22 cellular contexts compared by ENCODE assay signal in genomic region chr15:89198196-89198595, GRCh38. TPM values are rescaled to one million over a fixed set of nuclear protein-coding genes. Genes with fewer than 3 reads are reported as not detected.
A peak's percentile ranks its signal among the peaks of the same experiment; 100 is the strongest.
DNase-seq lines count a peak whose midpoint lies in the region; ATAC-seq and TF ChIP-seq lines count a peak whose summit lies in the region.
"Had no signal": no experiment of that assay in that cellular context is flagged by ENCODE, and none has a peak within 500 bp of the region (broad histone marks: within the 10 kb centered on the region; RNA-seq: fewer than 3 reads in every experiment).

No MANE protein-coding gene starts in this region.

- no peak overlapping the region for H2BK12ac ChIP-seq in neuronal stem cell (ENCODE audit: low read length)

- no peak for TF ChIP-seq RAD21 in IMR-90 (IDR thresholded peaks at IDR 0.05; ENCODE audit: low read length)

- H3K9me3 ChIP-seq in IMR-90 (ENCODE audit: control insufficient read depth, insufficient read depth, low read length), result no peaks in the 10 kb centered on the region
- no peaks in the 10 kb centered on the region for H3K9me3 ChIP-seq in ectodermal cell (ENCODE audit: control insufficient read depth, low read length)
- no peaks in the 10 kb centered on the region for H3K9me3 ChIP-seq in neuronal stem cell (replicated peaks in 1 of 2; ENCODE audit: control insufficient read depth in 2 of 2, insufficient read depth in 1 of 2, low read depth in 1 of 2, low read length in 2 of 2)
- H3K9me3 ChIP-seq in A673 (ENCODE audit: low read depth, low read length, poor library complexity, severe bottlenecking), result no peaks in the 10 kb centered on the region
- H3K9me3 ChIP-seq: BLaER1, gastrocnemius medialis, lower lobe of right lung, Peyer's patch had no signal

- H3K36me3 Mint-ChIP-seq in activated CD4-positive, alpha-beta memory T cell treated with anti-CD3 and anti-CD28 coated beads for 36 hours, result peaks cover 24% of the 10 kb centered on the region
- peaks cover 29% of the 10 kb centered on the region for H3K36me3 Mint-ChIP-seq in activated CD4-positive, alpha-beta memory T cell treated with anti-CD3 and anti-CD28 coated beads, Interleukin-2, amount 10 ng/mL, durations not matched to agents 7 days and 5 days (ENCODE audit: low read depth)

- POLR2A ChIA-PET in activated CD4-positive, alpha-beta memory T cell treated with anti-CD3 and anti-CD28 coated beads for 36 hours (lab: Charles Lee), result interaction anchor here (2.3 kb wide), 1 partner anchor 31 kb away, joined by 8 read pairs; no protein-coding TSS in a partner anchor
- POLR2A ChIA-PET in activated CD4-positive, alpha-beta memory T cell treated with anti-CD3 and anti-CD28 coated beads, Interleukin-2, amount 10 ng/mL, durations not matched to agents 7 days and 5 days (lab: Charles Lee), result interaction anchor here (0.9 to 1.1 kb wide), 2 partner anchors 10 to 47 kb away, joined by 3 read pairs; no protein-coding TSS in a partner anchor
- POLR2A ChIA-PET in IMR-90 (lab: Charles Lee; ENCODE audit: unreplicated experiment) (no interaction called here), A673 (lab: Charles Lee; ENCODE audit: low non-redundant PET) (interaction anchor here (0.6 kb wide), 1 partner anchor 138 kb away, joined by 3 read pairs; no protein-coding TSS in a partner anchor)

- H3K9me1 ChIP-seq in IMR-90 (ENCODE audit: insufficient read depth, low read length), result 0 out of 2 replicates have a peak, but pooled peaks cover 3% of the 10 kb centered on the region

- H3K4me3 Mint-ChIP-seq in activated CD4-positive, alpha-beta memory T cell treated with anti-CD3 and anti-CD28 coated beads for 36 hours, result no peak overlapping the region
- no peak overlapping the region for H3K4me3 Mint-ChIP-seq in activated CD4-positive, alpha-beta memory T cell treated with anti-CD3 and anti-CD28 coated beads, Interleukin-2, amount 10 ng/mL, durations not matched to agents 7 days and 5 days
- H3K4me3 Mint-ChIP-seq: activated B cell treated with CpG ODN at 0.5 μM for 24 hours; nephron progenitor cell; T-helper 2 cell treated with Interferon-gamma antibody and Interleukin-4, amounts not matched to agents 5 μg/mL and 100 μg/mL, for 36 hours had no signal

- H4K8ac ChIP-seq in IMR-90 (ENCODE audit: low read depth in 2 of 2, low read length in 2 of 2) (no peak overlapping the region), neuronal stem cell (ENCODE audit: low read depth, low read length) (no peak overlapping the region)

- no peak overlapping the region for H2AK9ac ChIP-seq in IMR-90 (replicated peaks; ENCODE audit: low read depth, low read length, poor library complexity)

- H4K91ac ChIP-seq in IMR-90 (ENCODE audit: insufficient read depth, low read depth, low read length) (no peak overlapping the region), neuronal stem cell (ENCODE audit: low read depth, low read length, poor library complexity) (no peak overlapping the region)

- H3K4me1 ChIP-seq in IMR-90 (ENCODE audit: control insufficient read depth, insufficient read depth, low read length) (peaks cover 9% of the 10 kb centered on the region), ectodermal cell (ENCODE audit: control insufficient read depth, insufficient read depth, low read length) (peaks cover 42% of the 10 kb centered on the region), neuronal stem cell (ENCODE audit: control insufficient read depth in 2 of 2, insufficient read depth in 1 of 2, low read depth in 1 of 2, low read length in 2 of 2) (peaks cover 33 to 43% of the 10 kb centered on the region in 2 donors), A673 (ENCODE audit: insufficient read depth, low read length, poor library complexity, severe bottlenecking) (no peaks in the 10 kb centered on the region)
- H3K4me1 ChIP-seq: BLaER1, Peyer's patch had no signal

- ATAC-seq in IMR-90 (ENCODE audit: low read depth) (peak; percentile 46), HG03565 (IDR thresholded peaks at IDR 0.05; ENCODE audit: unreplicated experiment) (no peak)
- ATAC-seq: gastrocnemius medialis had no signal

- H2AK5ac ChIP-seq in IMR-90 (ENCODE audit: low read depth, low read length) (no peak overlapping the region), neuronal stem cell (ENCODE audit: low read depth, low read length) (no peak overlapping the region)

- no peak overlapping the region for H3K27ac ChIP-seq in IMR-90 (ENCODE audit: insufficient read depth, low read length)
- peak overlapping the region; percentile 87 for H3K27ac ChIP-seq in ectodermal cell (ENCODE audit: insufficient read depth, low read depth, low read length, poor library complexity, severe bottlenecking)
- H3K27ac ChIP-seq in neuronal stem cell (replicated peaks; ENCODE audit: low read length), result peak overlapping the region; percentile 91
- no peak overlapping the region for H3K27ac ChIP-seq in A673 (ENCODE audit: low read depth, low read length, poor library complexity, severe bottlenecking)
- H3K27ac ChIP-seq: BLaER1, gastrocnemius medialis, Peyer's patch had no signal

- H2BK15ac ChIP-seq in IMR-90 (ENCODE audit: low read depth, low read length) (no peak overlapping the region), neuronal stem cell (ENCODE audit: low read length) (no peak overlapping the region)

- no peaks in the 10 kb centered on the region for H3K79me1 ChIP-seq in IMR-90 (ENCODE audit: low read depth in 1 of 2, low read length in 2 of 2)
- no peaks in the 10 kb centered on the region for H3K79me1 ChIP-seq in neuronal stem cell (ENCODE audit: low read depth, low read length)

- no peaks in the 10 kb centered on the region for H3K27me3 Mint-ChIP-seq in activated CD4-positive, alpha-beta memory T cell treated with anti-CD3 and anti-CD28 coated beads for 36 hours
- no peaks in the 10 kb centered on the region for H3K27me3 Mint-ChIP-seq in activated CD4-positive, alpha-beta memory T cell treated with anti-CD3 and anti-CD28 coated beads, Interleukin-2, amount 10 ng/mL, durations not matched to agents 7 days and 5 days
- H3K27me3 Mint-ChIP-seq: activated B cell treated with CpG ODN at 0.5 μM for 24 hours had no signal

- BruUV-seq in IMR-90 (replicated peaks; lab: Mats Ljungman, UMichigan) (no TSS peak), A673 (replicated peaks; lab: Mats Ljungman, UMichigan) (no TSS peak)

- peak overlapping the region; percentile 64 for H3K27ac Mint-ChIP-seq in activated CD4-positive, alpha-beta memory T cell treated with anti-CD3 and anti-CD28 coated beads for 36 hours
- H3K27ac Mint-ChIP-seq in activated CD4-positive, alpha-beta memory T cell treated with anti-CD3 and anti-CD28 coated beads, Interleukin-2, amount 10 ng/mL, durations not matched to agents 7 days and 5 days, result no peak overlapping the region
- H3K27ac Mint-ChIP-seq: activated B cell treated with CpG ODN at 0.5 μM for 24 hours; nephron progenitor cell; T-helper 2 cell treated with Interferon-gamma antibody and Interleukin-4, amounts not matched to agents 5 μg/mL and 100 μg/mL, for 36 hours had no signal

- peaks cover 35% of the 10 kb centered on the region for H3K4me1 Mint-ChIP-seq in activated CD4-positive, alpha-beta memory T cell treated with anti-CD3 and anti-CD28 coated beads for 36 hours (ENCODE audit: low read depth)
- peaks cover 19% of the 10 kb centered on the region for H3K4me1 Mint-ChIP-seq in activated CD4-positive, alpha-beta memory T cell treated with anti-CD3 and anti-CD28 coated beads, Interleukin-2, amount 10 ng/mL, durations not matched to agents 7 days and 5 days
- H3K4me1 Mint-ChIP-seq: activated B cell treated with CpG ODN at 0.5 μM for 24 hours had no signal

- no peak overlapping the region for H2BK20ac ChIP-seq in IMR-90 (ENCODE audit: low read depth, low read length)

- H3K23ac ChIP-seq in IMR-90 (ENCODE audit: low read depth, low read length), result no peak overlapping the region
- no peak overlapping the region for H3K23ac ChIP-seq in neuronal stem cell (ENCODE audit: low read depth, low read length, poor library complexity)

- H2BK5ac ChIP-seq in IMR-90 (ENCODE audit: low read depth, low read length, poor library complexity, severe bottlenecking), result no peak overlapping the region
- H2BK5ac ChIP-seq in neuronal stem cell (ENCODE audit: low read length), result no peak overlapping the region

- TF ChIP-seq POLR2A in IMR-90 (IDR thresholded peaks at IDR 0.05; ENCODE audit: low read depth, low read length) (no peak), lower leg skin (IDR thresholded peaks at IDR 0.05) (no peak)

- dilution Hi-C loops in IMR-90 (cut with HindIII; ENCODE audit: low sequenced_read_pairs, unreplicated experiment), result no loop called here

- H3K9ac ChIP-seq in IMR-90 (ENCODE audit: low read depth, low read length) (no peak overlapping the region), neuronal stem cell (ENCODE audit: low read depth, low read length, poor library complexity) (no peak overlapping the region)
- H3K9ac ChIP-seq: BLaER1 had no signal

- WGBS in IMR-90 (ENCODE audit: extremely low coverage in 2 of 2, insufficient read length in 1 of 2), 2 experiments, result 83% methylated on average over 1 of the region's 2 CpGs; no CpG with 5 or more reads in 1 of the 2 experiments
- 77 to 79% methylated on average over 2 of the region's 2 CpGs for WGBS in ectodermal cell, 2 experiments
- no CpG with 5 or more reads among the region's 2 CpGs for WGBS in neuronal stem cell (ENCODE audit: extremely low coverage in 2 of 2, insufficient read length in 2 of 2, insufficient replicate concordance in 1 of 2), 2 donors
- 88 to 90% methylated on average over 2 of the region's 2 CpGs for WGBS in lower leg skin, 2 donors

- intact Hi-C loops in activated CD4-positive, alpha-beta memory T cell treated with anti-CD3 and anti-CD28 coated beads for 36 hours (cut with micrococcal nuclease), result no loop called here
- intact Hi-C loops in IMR-90 (cut with micrococcal nuclease), result no loop called here
- intact Hi-C loops in A673 (cut with micrococcal nuclease; ENCODE audit: unreplicated experiment), result no loop called here
- intact Hi-C loops in lower leg skin (cut with DNase I; ENCODE audit: low total_unique reads), result no loop called here

- H4K20me1 ChIP-seq in IMR-90 (ENCODE audit: insufficient read depth, low read length), result no peaks in the 10 kb centered on the region
- H4K20me1 ChIP-seq: BLaER1 had no signal

- H2AFZ ChIP-seq in IMR-90 (replicated peaks; ENCODE audit: low read length, poor library complexity), result no peak overlapping the region
- no peak overlapping the region for H2AFZ ChIP-seq in neuronal stem cell (ENCODE audit: low read length)

- CTCF ChIA-PET in activated CD4-positive, alpha-beta memory T cell treated with anti-CD3 and anti-CD28 coated beads for 36 hours (lab: Charles Lee), result interaction anchor here (1.3 to 7.2 kb wide), 5 partner anchors 9 to 293 kb away, joined by 3 to 58 read pairs (median 6); no protein-coding TSS in a partner anchor
- CTCF ChIA-PET in activated CD4-positive, alpha-beta memory T cell treated with anti-CD3 and anti-CD28 coated beads, Interleukin-2, amount 10 ng/mL, durations not matched to agents 7 days and 5 days (lab: Charles Lee), result interaction anchor here (1.3 to 2.4 kb wide), 4 partner anchors 9 to 160 kb away, joined by 3 to 19 read pairs (median 4); no protein-coding TSS in a partner anchor
- CTCF ChIA-PET in IMR-90 (lab: Yijun Ruan, JAX), result interaction anchor here (2.1 kb wide), 1 partner anchor 9 kb away, joined by 8 read pairs; no protein-coding TSS in a partner anchor
- CTCF ChIA-PET in A673 (lab: Charles Lee), result no interaction called here

- H3K14ac ChIP-seq in IMR-90 (replicated peaks; ENCODE audit: low read depth, low read length), result no peak overlapping the region
- no peak overlapping the region for H3K14ac ChIP-seq in neuronal stem cell (ENCODE audit: low read length)

- no peak overlapping the region for H4K5ac ChIP-seq in IMR-90 (ENCODE audit: low read depth, low read length)

- no peak for DNase-seq in activated CD4-positive, alpha-beta memory T cell treated with anti-CD3 and anti-CD28 coated beads for 36 hours
- DNase-seq in activated CD4-positive, alpha-beta memory T cell treated with anti-CD3 and anti-CD28 coated beads, Interleukin-2, amount 10 ng/mL, durations not matched to agents 7 days and 5 days, result no peak
- DNase-seq in IMR-90 (no peak), neuronal stem cell (ENCODE audit: low spot score) (no peak), A673 (ENCODE audit: low spot score) (no peak), lower leg skin (ENCODE audit: low spot score in 2 of 2) (no peak)
- DNase-seq: activated B cell treated with CpG ODN at 0.5 μM for 24 hours; activated effector memory CD4-positive, alpha-beta T cell treated with anti-CD3 and anti-CD28 coated beads, Interleukin-2, amount 50 U/mL, for 16 hours; cortex of kidney; gastrocnemius medialis; NCI-H1436 treated with DMSO at 0.1 percent for 48 hours; Peyer's patch had no signal

- H3K18ac ChIP-seq in IMR-90 (ENCODE audit: low read depth, low read length), result no peak overlapping the region
- H3K18ac ChIP-seq in neuronal stem cell (ENCODE audit: low read length), result no peak overlapping the region

- H3K56ac ChIP-seq in IMR-90 (ENCODE audit: extremely low read depth, insufficient read depth, low read length), result no peak overlapping the region

- in situ Hi-C loops in IMR-90 (cut with MboI; ENCODE audit: low sequenced_read_pairs), result no loop called here

- TF ChIP-seq CTCF in IMR-90 (conservative IDR thresholded peaks at IDR 0.05; ENCODE audit: low read depth, low read length), result no peak
- TF ChIP-seq CTCF in A673 (conservative IDR thresholded peaks at IDR 0.05; ENCODE audit: low read depth, low read length), result no peak
- no peak for TF ChIP-seq CTCF in lower leg skin (IDR thresholded peaks at IDR 0.05)

- H3K4ac ChIP-seq in IMR-90 (ENCODE audit: low read depth, low read length) (no peak overlapping the region), neuronal stem cell (ENCODE audit: low read length) (no peak overlapping the region)

- H3K27me3 ChIP-seq in IMR-90 (ENCODE audit: control insufficient read depth, insufficient read depth, low read length), result no peaks in the 10 kb centered on the region
- no peaks in the 10 kb centered on the region for H3K27me3 ChIP-seq in ectodermal cell (ENCODE audit: control insufficient read depth, insufficient read depth, low read length, poor library complexity, severe bottlenecking)
- H3K27me3 ChIP-seq in neuronal stem cell (ENCODE audit: control insufficient read depth in 3 of 3, insufficient read depth in 3 of 3, low read depth in 1 of 3, low read length in 3 of 3), result no peaks in the 10 kb centered on the region
- H3K27me3 ChIP-seq in A673 (replicated peaks; ENCODE audit: insufficient read depth, low read depth, low read length, poor library complexity), result no peaks in the 10 kb centered on the region
- H3K27me3 ChIP-seq: BLaER1, gastrocnemius medialis, Peyer's patch had no signal

- H3K4me3 ChIP-seq in IMR-90 (ENCODE audit: insufficient read depth, low read depth, low read length), result no peak overlapping the region
- no peak overlapping the region for H3K4me3 ChIP-seq in ectodermal cell (ENCODE audit: insufficient read depth, low read depth, low read length)
- H3K4me3 ChIP-seq in neuronal stem cell (ENCODE audit: low read length in 2 of 2), result no peak overlapping the region
- H3K4me3 ChIP-seq in A673 (ENCODE audit: low read depth, low read length, poor library complexity, severe bottlenecking), result no peak overlapping the region
- H3K4me3 ChIP-seq in lower leg skin (ENCODE audit: low read depth, poor library complexity, severe bottlenecking), result no peak overlapping the region
- H3K4me3 ChIP-seq: BLaER1, gastrocnemius medialis, lower lobe of right lung, Peyer's patch had no signal

- H3K9me3 Mint-ChIP-seq in activated CD4-positive, alpha-beta memory T cell treated with anti-CD3 and anti-CD28 coated beads for 36 hours, result no peaks in the 10 kb centered on the region
- H3K9me3 Mint-ChIP-seq in activated CD4-positive, alpha-beta memory T cell treated with anti-CD3 and anti-CD28 coated beads, Interleukin-2, amount 10 ng/mL, durations not matched to agents 7 days and 5 days, result no peaks in the 10 kb centered on the region
- H3K9me3 Mint-ChIP-seq: activated B cell treated with CpG ODN at 0.5 μM for 24 hours; nephron progenitor cell; T-helper 2 cell treated with Interferon-gamma antibody and Interleukin-4, amounts not matched to agents 5 μg/mL and 100 μg/mL, for 36 hours had no signal

- H3K4me2 ChIP-seq in IMR-90 (ENCODE audit: low read depth, low read length) (peak overlapping the region; percentile 38; the same call in 1 of the 2 replicates), neuronal stem cell (ENCODE audit: insufficient read depth, low read length, poor library complexity, severe bottlenecking) (no peak overlapping the region)
- H3K4me2 ChIP-seq: BLaER1 had no signal

- peaks cover 21% of the 10 kb centered on the region for H3K36me3 ChIP-seq in IMR-90 (ENCODE audit: control insufficient read depth, insufficient read depth, low read length)
- H3K36me3 ChIP-seq in ectodermal cell (ENCODE audit: control insufficient read depth, insufficient read depth, low read length), result no peaks in the 10 kb centered on the region
- peaks cover 0 to 14% of the 10 kb centered on the region in 2 donors for H3K36me3 ChIP-seq in neuronal stem cell (replicated peaks in 1 of 2; ENCODE audit: control insufficient read depth in 2 of 2, insufficient read depth in 2 of 2, low read length in 2 of 2)
- H3K36me3 ChIP-seq in A673 (ENCODE audit: insufficient read depth, low read length, poor library complexity, severe bottlenecking), result no peaks in the 10 kb centered on the region

- H2BK120ac ChIP-seq in IMR-90 (ENCODE audit: low read depth, low read length) (no peak overlapping the region), neuronal stem cell (ENCODE audit: low read depth, low read length) (no peak overlapping the region)

RNA-seq across cellular contexts. Expression of gene RLBP1, which starts 23.2 kb away (rescaled TPM):
- not detected for total RNA-seq in activated CD4-positive, alpha-beta memory T cell treated with anti-CD3 and anti-CD28 coated beads for 36 hours
- total RNA-seq in activated CD4-positive, alpha-beta memory T cell treated with anti-CD3 and anti-CD28 coated beads, Interleukin-2, amount 10 ng/mL, durations not matched to agents 7 days and 5 days, result not detected
- not detected in 2 replicates for total RNA-seq in IMR-90 (2012; rRNA removed)
- polyA plus RNA-seq in IMR-90 (2012; rRNA removed), result not detected in 2 replicates
- not detected in 2 replicates for polyA plus RNA-seq in IMR-90 (2012; cell fraction: cytosol; rRNA removed)
- not detected in 2 replicates for polyA plus RNA-seq in IMR-90 (2012; cell fraction: nucleus; rRNA removed; ENCODE audit: low replicate concordance)
- 0.61 TPM for polyA plus RNA-seq in ectodermal cell (2013, experiment 1 of 4)
- polyA plus RNA-seq in ectodermal cell (2013, experiment 2 of 4), result 0.75 TPM
- 0.27 TPM for polyA plus RNA-seq in ectodermal cell (2013, experiment 3 of 4)
- 0.77 TPM for polyA plus RNA-seq in ectodermal cell (2013, experiment 4 of 4)
- 1.2 TPM for polyA plus RNA-seq in neuronal stem cell (2013, experiment 1 of 2)
- 1.0 TPM for polyA plus RNA-seq in neuronal stem cell (2013, experiment 2 of 2)
- not detected in 2 replicates for total RNA-seq in A673 (2021)
- total RNA-seq in lower leg skin, result not detected
- total RNA-seq: A172, activated B cell treated with CpG ODN at 0.5 μM for 24 hours, astrocyte, epithelial cell of proximal tubule, gastrocnemius medialis, lower lobe of right lung, Peyer's patch, pulmonary artery endothelial cell had no signal

RNA-seq across cellular contexts. Expression of gene FANCI, which starts 45.6 kb away (rescaled TPM):
- total RNA-seq in activated CD4-positive, alpha-beta memory T cell treated with anti-CD3 and anti-CD28 coated beads for 36 hours, result 100 to 1,000 TPM; 208 to 213 TPM
- total RNA-seq in activated CD4-positive, alpha-beta memory T cell treated with anti-CD3 and anti-CD28 coated beads, Interleukin-2, amount 10 ng/mL, durations not matched to agents 7 days and 5 days, result 100 to 1,000 TPM; 196 TPM
- 25.6 and 34.2 TPM in 2 replicates for total RNA-seq in IMR-90 (2012; rRNA removed)
- polyA plus RNA-seq in IMR-90 (2012; rRNA removed), result 11.6 and 13.2 TPM in 2 replicates
- 1.8 and 4.1 TPM in 2 replicates for polyA plus RNA-seq in IMR-90 (2012; cell fraction: cytosol; rRNA removed)
- 3.0 and 18.5 TPM in 2 replicates for polyA plus RNA-seq in IMR-90 (2012; cell fraction: nucleus; rRNA removed; ENCODE audit: low replicate concordance)
- 126 TPM for polyA plus RNA-seq in ectodermal cell (2013, experiment 1 of 4)
- 115 TPM for polyA plus RNA-seq in ectodermal cell (2013, experiment 2 of 4)
- polyA plus RNA-seq in ectodermal cell (2013, experiment 3 of 4), result 82.0 TPM
- 78.9 TPM for polyA plus RNA-seq in ectodermal cell (2013, experiment 4 of 4)
- polyA plus RNA-seq in neuronal stem cell (2013, experiment 1 of 2), result 56.2 TPM
- polyA plus RNA-seq in neuronal stem cell (2013, experiment 2 of 2), result 56.3 TPM
- total RNA-seq in A673 (2021), result 163 and 175 TPM in 2 replicates
- total RNA-seq in lower leg skin, result 10 to 100 TPM in 2 of 4 donors, 1 to 10 TPM in 2; 4.5 to 22.0 (median 8.5) TPM

Comparison
In these comparisons a context has a peak if more than half of its experiments do, and no peak if none do; other contexts are left out.
1. H3K27ac ChIP-seq: peak in ectodermal cell (single experiment) and neuronal stem cell (single experiment); none in IMR-90 (single experiment) and A673 (single experiment).